9 cellular contexts compared by ENCODE assay signal in the genomic region with DNA sequence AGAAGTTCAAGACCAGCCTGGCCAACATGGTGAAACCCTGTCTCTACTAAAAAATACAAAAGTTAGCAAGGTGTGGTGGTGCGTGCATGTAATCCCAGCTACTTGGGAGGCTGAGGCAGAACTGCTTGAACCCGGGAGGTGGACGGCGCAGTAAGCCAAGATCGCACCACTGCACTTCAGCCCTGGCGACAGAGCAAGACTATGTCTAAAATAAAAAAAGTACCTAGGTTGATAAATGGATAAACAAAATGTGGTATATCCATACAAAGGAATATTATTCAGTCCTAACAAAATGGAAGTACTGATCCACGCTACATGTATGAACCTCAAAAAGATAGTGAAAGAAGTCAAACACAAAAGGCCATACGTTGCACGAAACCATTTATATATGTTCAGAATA. TPM values are rescaled to one million over a fixed set of nuclear protein-coding genes. Genes with fewer than 3 reads are reported as not detected.
DNase-seq lines count a peak whose midpoint lies in the region; ATAC-seq, FAIRE-seq and TF ChIP-seq lines count a peak whose summit lies in the region.
"Had no signal": no experiment of that assay in that cellular context is flagged by ENCODE, and none has a peak within 500 bp of the region (broad histone marks: within the 10 kb centered on the region; RNA-seq: fewer than 3 reads in every experiment).

No MANE protein-coding gene starts in this region.

- H3K4me3 Mint-ChIP-seq in activated T-cell treated with anti-CD3 and anti-CD28 coated beads, Interleukin-2, amount 50 U/mL, for 72 hours: peak overlapping the region; percentile 98 to 99
- H3K4me3 Mint-ChIP-seq in T-helper 17 cell: peak overlapping the region; percentile 97
- peak overlapping the region; percentile 99 for H3K4me3 Mint-ChIP-seq in stimulated activated effector memory CD8-positive, alpha-beta T cell treated with anti-CD3 and anti-CD28 coated beads, Interleukin-12 subunit alpha, Interleukin-12 subunit beta, amount 100 ng/mL, for 72 hours

- FAIRE-seq in GM19239 (lab: Jason Lieb, UNC): no peak

- peak overlapping the region; percentile 100 for H3K4me3 ChIP-seq in fibroblast of pulmonary artery (replicated peaks; ENCODE audit: low read depth, low read length)

- no peak for DNase-seq in activated T-cell treated with anti-CD3 and anti-CD28 coated beads, Interleukin-2, amount 50 U/mL, for 72 hours
- no peak for DNase-seq in activated T-cell treated with anti-CD3 and anti-CD28 coated beads for 4 hours
- no peak for DNase-seq in T-helper 17 cell
- DNase-seq in fibroblast of pulmonary artery (ENCODE audit: low read depth): no peak
- DNase-seq in stimulated activated effector memory CD8-positive, alpha-beta T cell treated with anti-CD3 and anti-CD28 coated beads, Interleukin-12 subunit alpha, Interleukin-12 subunit beta, amount 100 ng/mL, for 72 hours (ENCODE audit: low spot score in 2 of 2): no peak
- DNase-seq in midbrain (lab: John Stamatoyannopoulos, UW): no peak
- no peak for DNase-seq in medulla oblongata (ENCODE audit: extremely low spot score)
- DNase-seq in GM19239 (ENCODE audit: insufficient read length, low spot score): no peak
- DNase-seq: PC-3 had no signal

- TF ChIP-seq CTCF in fibroblast of pulmonary artery (IDR thresholded peaks at IDR 0.05; ENCODE audit: low read length, missing control alignments): no peak

- H3K27me3 Mint-ChIP-seq in activated T-cell treated with anti-CD3 and anti-CD28 coated beads, Interleukin-2, amount 50 U/mL, for 72 hours (ENCODE audit: low read depth): no peaks in the 10 kb centered on the region
- H3K27me3 Mint-ChIP-seq in T-helper 17 cell: no peaks in the 10 kb centered on the region

- no peaks in the 10 kb centered on the region for H3K9me3 ChIP-seq in T-helper 17 cell (ENCODE audit: control insufficient read depth, low read length, poor library complexity, severe bottlenecking)

- peaks cover 37% of the 10 kb centered on the region for H3K4me1 Mint-ChIP-seq in activated T-cell treated with anti-CD3 and anti-CD28 coated beads, Interleukin-2, amount 50 U/mL, for 72 hours (ENCODE audit: low read depth)
- peaks cover 27% of the 10 kb centered on the region for H3K4me1 Mint-ChIP-seq in T-helper 17 cell
- H3K4me1 Mint-ChIP-seq in stimulated activated effector memory CD8-positive, alpha-beta T cell treated with anti-CD3 and anti-CD28 coated beads, Interleukin-12 subunit alpha, Interleukin-12 subunit beta, amount 100 ng/mL, for 72 hours: peaks cover 32% of the 10 kb centered on the region

- peaks cover 4 to 17% of the 10 kb centered on the region in 2 donors for H3K36me3 Mint-ChIP-seq in activated T-cell treated with anti-CD3 and anti-CD28 coated beads, Interleukin-2, amount 50 U/mL, for 72 hours (ENCODE audit: insufficient read depth in 2 of 2)
- H3K36me3 Mint-ChIP-seq in T-helper 17 cell (ENCODE audit: low read depth): peaks cover 4% of the 10 kb centered on the region
- H3K36me3 Mint-ChIP-seq in stimulated activated effector memory CD8-positive, alpha-beta T cell treated with anti-CD3 and anti-CD28 coated beads, Interleukin-12 subunit alpha, Interleukin-12 subunit beta, amount 100 ng/mL, for 72 hours: peaks cover 31% of the 10 kb centered on the region

- ATAC-seq in activated T-cell treated with anti-CD3 and anti-CD28 coated beads, Interleukin-2, amount 50 U/mL, for 72 hours (replicated peaks in 1 of 2): no peak
- ATAC-seq in T-helper 17 cell: no peak
- ATAC-seq in stimulated activated effector memory CD8-positive, alpha-beta T cell treated with anti-CD3 and anti-CD28 coated beads, Interleukin-12 subunit alpha, Interleukin-12 subunit beta, amount 100 ng/mL, for 72 hours: no peak
- ATAC-seq: PC-3 had no signal

- peak overlapping the region; percentile 84 for H3K27ac Mint-ChIP-seq in activated T-cell treated with anti-CD3 and anti-CD28 coated beads, Interleukin-2, amount 50 U/mL, for 72 hours
- H3K27ac Mint-ChIP-seq in T-helper 17 cell: no peak overlapping the region
- H3K27ac Mint-ChIP-seq in stimulated activated effector memory CD8-positive, alpha-beta T cell treated with anti-CD3 and anti-CD28 coated beads, Interleukin-12 subunit alpha, Interleukin-12 subunit beta, amount 100 ng/mL, for 72 hours: peak overlapping the region; percentile 100

- H3K9me3 Mint-ChIP-seq in activated T-cell treated with anti-CD3 and anti-CD28 coated beads, Interleukin-2, amount 50 U/mL, for 72 hours: no peaks in the 10 kb centered on the region
- H3K9me3 Mint-ChIP-seq in stimulated activated effector memory CD8-positive, alpha-beta T cell treated with anti-CD3 and anti-CD28 coated beads, Interleukin-12 subunit alpha, Interleukin-12 subunit beta, amount 100 ng/mL, for 72 hours: no peaks in the 10 kb centered on the region

RNA-seq across cellular contexts. Expression of a gene that starts 1.2 kb away (rescaled TPM):
- total RNA-seq in activated T-cell treated with anti-CD3 and anti-CD28 coated beads, Interleukin-2, amount 50 U/mL, for 72 hours: 10 to 100 TPM; 34.8 to 41.4 TPM
- 1 to 10 TPM; 8.1 to 9.1 TPM for total RNA-seq in T-helper 17 cell

RNA-seq across cellular contexts. Expression of a gene that starts 22.1 kb away (rescaled TPM):
- total RNA-seq in activated T-cell treated with anti-CD3 and anti-CD28 coated beads, Interleukin-2, amount 50 U/mL, for 72 hours: 10 to 100 TPM; 62.3 to 67.6 TPM
- 10 to 100 TPM; 28.1 to 36.8 TPM for total RNA-seq in T-helper 17 cell
